20 cellular contexts compared by ENCODE assay signal in genomic region chr5:68747077-68747420, GRCh38.
A peak's percentile ranks its signal among the peaks of the same experiment; 100 is the strongest.
DNase-seq lines count a peak whose midpoint lies in the region; ATAC-seq, FAIRE-seq and TF ChIP-seq lines count a peak whose summit lies in the region.
"Had no signal": no experiment of that assay in that cellular context is flagged by ENCODE, and none has a peak within 500 bp of the region (broad histone marks: within the 10 kb centered on the region; RNA-seq: fewer than 3 reads in every experiment).

No MANE protein-coding gene starts in this region.

- TF ChIP-seq CTCF in liver (IDR thresholded peaks at IDR 0.05; ENCODE audit: low read depth, low read length, missing input control) (no peak), HepG2 (CRISPR knock-in tag; IDR thresholded peaks at IDR 0.05) (no peak), neural progenitor cell (IDR thresholded peaks at IDR 0.05) (no peak)

- peaks cover 24% of the 10 kb centered on the region for H3K4me1 Mint-ChIP-seq in neural progenitor cell
- peaks cover 3% of the 10 kb centered on the region for H3K4me1 Mint-ChIP-seq in activated naive CD4-positive, alpha-beta T cell treated with anti-CD3 and anti-CD28 coated beads for 36 hours (ENCODE audit: low read depth)

- H3K36me3 Mint-ChIP-seq in neural progenitor cell = no peaks in the 10 kb centered on the region
- H3K36me3 Mint-ChIP-seq in activated naive CD4-positive, alpha-beta T cell treated with anti-CD3 and anti-CD28 coated beads for 36 hours (ENCODE audit: low read depth) = no peaks in the 10 kb centered on the region

- H3K79me2 ChIP-seq in HepG2 (ENCODE audit: insufficient read depth, low read length) = no peaks in the 10 kb centered on the region
- no peaks in the 10 kb centered on the region for H3K79me2 ChIP-seq in neural progenitor cell (ENCODE audit: low read depth)

- H3K27ac Mint-ChIP-seq in neural progenitor cell = peak overlapping the region; percentile 6
- H3K27ac Mint-ChIP-seq in activated naive CD4-positive, alpha-beta T cell treated with anti-CD3 and anti-CD28 coated beads for 36 hours = no peak overlapping the region
- H3K27ac Mint-ChIP-seq: CD4-positive, alpha-beta T cell had no signal

- H3K4me1 ChIP-seq in liver (ENCODE audit: control insufficient read depth in 4 of 4, insufficient read depth in 4 of 4, low read length in 3 of 4) (peaks cover 5 to 40% (median 12%) of the 10 kb centered on the region in 4 donors), HepG2 (ENCODE audit: insufficient read depth, low read length) (no peaks in the 10 kb centered on the region), neural progenitor cell (peaks cover 16% of the 10 kb centered on the region), SJCRH30 (peaks cover 5% of the 10 kb centered on the region; the same call in 1 of the 2 replicates)

- TF ChIP-seq EP300 in HepG2 (IDR thresholded peaks at IDR 0.05; ENCODE audit: low read depth in 2 of 2, low read length in 2 of 2) (no peak), HepG2 (CRISPR knock-in tag; IDR thresholded peaks at IDR 0.05; ENCODE audit: borderline replicate concordance) (no peak)

- H3K27ac ChIP-seq in liver (ENCODE audit: low read depth in 1 of 2, low read length in 2 of 2) (peak overlapping the region; percentile 92 to 95), HepG2 (ENCODE audit: extremely low read length, insufficient read depth, low read length) (no peak overlapping the region), neural progenitor cell (no peak overlapping the region), SJCRH30 (no peak overlapping the region)
- H3K27ac ChIP-seq: 22Rv1, BLaER1 had no signal

- peak overlapping the region; percentile 59 to 79 for H3K9ac ChIP-seq in liver (ENCODE audit: low read depth in 1 of 2, low read length in 2 of 2)
- no peak overlapping the region for H3K9ac ChIP-seq in HepG2 (ENCODE audit: insufficient read depth, low read depth, low read length)
- H3K9ac ChIP-seq in neural progenitor cell = no peak overlapping the region
- H3K9ac ChIP-seq: BLaER1 had no signal

- peak overlapping the region; percentile 5 for H3K4me3 Mint-ChIP-seq in neural progenitor cell
- H3K4me3 Mint-ChIP-seq in activated naive CD4-positive, alpha-beta T cell treated with anti-CD3 and anti-CD28 coated beads for 36 hours = no peak overlapping the region
- H3K4me3 Mint-ChIP-seq: CD4-positive, alpha-beta T cell had no signal

- H3K36me3 ChIP-seq in liver (ENCODE audit: control insufficient read depth in 4 of 4, insufficient read depth in 3 of 4, low read depth in 1 of 4, low read length in 3 of 4) (peaks cover 0 to 2% (median 0%) of the 10 kb centered on the region in 4 donors), HepG2 (replicated peaks in 1 of 2; ENCODE audit: control insufficient read depth in 1 of 2, insufficient read depth in 2 of 2, low read length in 2 of 2) (no peaks in the 10 kb centered on the region), neural progenitor cell (no peaks in the 10 kb centered on the region), SJCRH30 (no peaks in the 10 kb centered on the region)
- H3K36me3 ChIP-seq: BLaER1 had no signal

- no peak for TF ChIP-seq POLR2A in HepG2 (IDR thresholded peaks at IDR 0.05; ENCODE audit: insufficient read depth in 1 of 2, low read depth in 2 of 2, low read length in 2 of 2)

- POLR2A ChIA-PET in HepG2 (lab: Yijun Ruan, JAX) = no interaction called here

- H4K20me1 ChIP-seq in HepG2 (ENCODE audit: insufficient read depth, low read length) (no peaks in the 10 kb centered on the region), neural progenitor cell (ENCODE audit: low read depth) (no peaks in the 10 kb centered on the region)
- H4K20me1 ChIP-seq: BLaER1 had no signal

- peaks cover 8% of the 10 kb centered on the region for H3K27me3 Mint-ChIP-seq in neural progenitor cell (ENCODE audit: insufficient read depth, low read depth)
- no peaks in the 10 kb centered on the region for H3K27me3 Mint-ChIP-seq in activated naive CD4-positive, alpha-beta T cell treated with anti-CD3 and anti-CD28 coated beads for 36 hours (ENCODE audit: low read depth)

- FAIRE-seq in HepG2 (lab: Jason Lieb, UNC) = no peak

- 42% methylated on average over 5 of the region's 5 CpGs for WGBS in liver
- WGBS in HepG2 (ENCODE audit: low lambda C conversion rate) = 54% methylated on average over 5 of the region's 5 CpGs

- intact Hi-C loops in HepG2 (cut with micrococcal nuclease; ENCODE audit: unreplicated experiment) = no loop called here
- intact Hi-C loops in activated naive CD4-positive, alpha-beta T cell treated with anti-CD3 and anti-CD28 coated beads for 36 hours (cut with micrococcal nuclease) = loop anchor here (5.0 to 10.0 kb wide), 2 partner anchors 282 to 1500 kb away; no protein-coding TSS in a partner anchor

- ATAC-seq in HepG2 = no peak
- ATAC-seq in GM19324 (IDR thresholded peaks at IDR 0.05; ENCODE audit: low FRiP score, unreplicated experiment) = no peak
- ATAC-seq: Right ventricle myocardium inferior had no signal

- no peak overlapping the region for H2AFZ ChIP-seq in HepG2 (ENCODE audit: low read length)
- no peak overlapping the region for H2AFZ ChIP-seq in neural progenitor cell (replicated peaks)

- in situ Hi-C loops in HepG2 (cut with HindIII; ENCODE audit: extremely low pct_ligation_motif_present, low pct_unique_long_range_greater_than_20kb) = no loop called here

- peaks cover 5% of the 10 kb centered on the region for H3K9me3 Mint-ChIP-seq in neural progenitor cell
- H3K9me3 Mint-ChIP-seq in activated naive CD4-positive, alpha-beta T cell treated with anti-CD3 and anti-CD28 coated beads for 36 hours = no peaks in the 10 kb centered on the region
- H3K9me3 Mint-ChIP-seq: CD4-positive, alpha-beta T cell had no signal

- CTCF ChIA-PET in HepG2 (lab: Yijun Ruan, JAX; ENCODE audit: low intra/inter-chr PET ratio, low total read pairs) = no interaction called here
- CTCF ChIA-PET in activated naive CD4-positive, alpha-beta T cell treated with anti-CD3 and anti-CD28 coated beads for 36 hours (lab: Charles Lee) = no interaction called here

- H3K9me3 ChIP-seq in liver (ENCODE audit: control insufficient read depth in 4 of 4, low read length in 3 of 4) = no peaks in the 10 kb centered on the region
- H3K9me3 ChIP-seq in HepG2 (ENCODE audit: low read length) = no peaks in the 10 kb centered on the region
- no peaks in the 10 kb centered on the region for H3K9me3 ChIP-seq in neural progenitor cell (ENCODE audit: low read depth)
- no peaks in the 10 kb centered on the region for H3K9me3 ChIP-seq in SJCRH30 (replicated peaks)
- H3K9me3 ChIP-seq: BLaER1 had no signal

- TF ChIP-seq RAD21 in liver (IDR thresholded peaks at IDR 0.05) (peak in 1 of 2 donors; percentile 5), HepG2 (CRISPR knock-in tag; IDR thresholded peaks at IDR 0.05) (no peak)

- H3K4me2 ChIP-seq in HepG2 (ENCODE audit: low read depth, low read length) (no peak overlapping the region), neural progenitor cell (no peak overlapping the region)
- H3K4me2 ChIP-seq: BLaER1 had no signal

- H3K4me3 ChIP-seq in liver (ENCODE audit: low read depth in 1 of 3, low read length in 3 of 3) (peak overlapping the region in 1 of 3 donors; percentile 21), HepG2 (replicated peaks in 1 of 3; ENCODE audit: insufficient read depth in 1 of 3, low read depth in 2 of 3, low read length in 3 of 3) (no peak overlapping the region), neural progenitor cell (no peak overlapping the region), SJCRH30 (no peak overlapping the region)
- H3K4me3 ChIP-seq: BLaER1 had no signal

- DNase-seq in HepG2 (ENCODE audit: low spot score) = no peak
- DNase-seq in kidney tubule cell (ENCODE audit: low spot score) = peak; percentile 26
- DNase-seq in neural progenitor cell (ENCODE audit: low spot score) = no peak
- DNase-seq in hippocampal formation (lab: John Stamatoyannopoulos, UW) = no peak
- no peak for DNase-seq in activated naive CD4-positive, alpha-beta T cell treated with anti-CD3 and anti-CD28 coated beads for 36 hours
- DNase-seq in SJCRH30 = no peak
- DNase-seq: ACHN; CD4-positive, alpha-beta T cell; COR-L47; DMS 273 treated with DMSO at 0.1 percent for 48 hours; H7; KG1; NCI-H1694; NCI-H2081; NCI-H526 had no signal

- H3K27me3 ChIP-seq in liver (ENCODE audit: control insufficient read depth in 4 of 4, insufficient read depth in 4 of 4, low read length in 3 of 4) (no peaks in the 10 kb centered on the region), HepG2 (ENCODE audit: control insufficient read depth in 1 of 2, insufficient read depth in 2 of 2, low read length in 2 of 2) (no peaks in the 10 kb centered on the region; a peak in 1 of 5 replicates), neural progenitor cell (no peaks in the 10 kb centered on the region), SJCRH30 (no peaks in the 10 kb centered on the region)
- H3K27me3 ChIP-seq: BLaER1 had no signal

- BruUV-seq in HepG2 (replicated peaks; lab: Mats Ljungman, UMichigan) = no TSS peak

- H3F3A ChIP-seq in neural progenitor cell (ENCODE audit: low read depth) = no peaks in the 10 kb centered on the region

TF ChIP-seq in liver, 16 proteins besides CTCF, POLR2A, EP300 and RAD21:
- TF ChIP-seq TAF1 (conservative IDR thresholded peaks at IDR 0.05) = no peak
- peak; percentile 75 for TF ChIP-seq SP1 (IDR thresholded peaks at IDR 0.05)
- peak; percentile 20 to 74 for TF ChIP-seq RXRA (IDR thresholded peaks at IDR 0.05)
- TF ChIP-seq YY1 (IDR thresholded peaks at IDR 0.05) = no peak
TF ChIP-seq in liver: peak in this region for 2.

TF ChIP-seq in HepG2, 621 proteins besides CTCF, POLR2A, EP300 and RAD21 (continues in another document):
- TF ChIP-seq FIP1L1 (IDR thresholded peaks at IDR 0.05; ENCODE audit: borderline replicate concordance, insufficient read depth, low read depth, low read length) = no peak
- no peak for TF ChIP-seq ZBTB46 (CRISPR knock-in tag; IDR thresholded peaks at IDR 0.05; ENCODE audit: borderline replicate concordance)
- no peak for TF ChIP-seq ZNF850 (CRISPR knock-in tag; conservative IDR thresholded peaks at IDR 0.05)
- TF ChIP-seq SCMH1 (CRISPR knock-in tag; IDR thresholded peaks at IDR 0.05; ENCODE audit: borderline replicate concordance) = no peak
- TF ChIP-seq ISX (CRISPR knock-in tag; conservative IDR thresholded peaks at IDR 0.05) = no peak
- no peak for TF ChIP-seq ZNF337 (CRISPR knock-in tag; IDR thresholded peaks at IDR 0.05; ENCODE audit: borderline replicate concordance, low read depth)
- no peak for TF ChIP-seq SALL1 (CRISPR knock-in tag; IDR thresholded peaks at IDR 0.05)
- no peak for TF ChIP-seq FOXA3 (CRISPR knock-in tag; IDR thresholded peaks at IDR 0.05)

Comparison
In these comparisons a context has a peak if more than half of its experiments do, and no peak if none do; other contexts are left out.
1. H3K27ac ChIP-seq: peak in liver (2 of 2); none in HepG2 (single experiment), neural progenitor cell (single experiment) and SJCRH30 (single experiment).
2. H3K9ac ChIP-seq: peak in liver (2 of 2); none in HepG2 (single experiment) and neural progenitor cell (single experiment).